In genomic region chr2:195472835-195473234, GRCh38 we compare ENCODE assay signal across 18 cellular contexts.
DNase-seq lines count a peak whose midpoint lies in the region; ATAC-seq and TF ChIP-seq lines count a peak whose summit lies in the region.
"Had no signal": no experiment of that assay in that cellular context is flagged by ENCODE, and none has a peak within 500 bp of the region (broad histone marks: within the 10 kb centered on the region; RNA-seq: fewer than 3 reads in every experiment).

No MANE protein-coding gene starts in this region.

- H3K27ac Mint-ChIP-seq in activated CD8-positive, alpha-beta T cell treated with anti-CD3 and anti-CD28 coated beads, Interleukin-2, amount 10 ng/mL, durations not matched to agents 7 days and 5 days, result peak overlapping the region; percentile 75
- no peak overlapping the region for H3K27ac Mint-ChIP-seq in activated CD8-positive, alpha-beta T cell treated with anti-CD3 and anti-CD28 coated beads for 36 hours
- no peak overlapping the region for H3K27ac Mint-ChIP-seq in HFFc6
- H3K27ac Mint-ChIP-seq: CD8-positive, alpha-beta memory T cell had no signal

- H3K9ac ChIP-seq in Loucy (ENCODE audit: low read depth, low read length, poor library complexity, severe bottlenecking) (no peak overlapping the region), PC-3 (ENCODE audit: low read length) (no peak overlapping the region)

- DNase-seq in activated CD8-positive, alpha-beta T cell treated with anti-CD3 and anti-CD28 coated beads, Interleukin-2, amount 10 ng/mL, durations not matched to agents 7 days and 5 days, result no peak
- no peak for DNase-seq in activated CD8-positive, alpha-beta T cell treated with anti-CD3 and anti-CD28 coated beads for 36 hours
- peak; percentile 64 for DNase-seq in Jurkat, Clone E6-1 (ENCODE audit: low read depth, low spot score)
- DNase-seq in spleen (no peak), MV-4-11 (lab: John Stamatoyannopoulos, UW) (no peak), HFFc6 (no peak), PC-3 (no peak)
- DNase-seq: C1 segment of cervical spinal cord; CD8-positive, alpha-beta memory T cell; COR-L47; DMS 273 treated with DMSO at 0.1 percent for 48 hours; DMS53 had no signal

- H3F3A ChIP-seq in Loucy (ENCODE audit: low read depth) (no peaks in the 10 kb centered on the region), PC-3 (ENCODE audit: low read length, unreplicated experiment) (no peaks in the 10 kb centered on the region)

- no peak for ATAC-seq in activated CD8-positive, alpha-beta T cell treated with anti-CD3 and anti-CD28 coated beads, Interleukin-2, amount 10 ng/mL, durations not matched to agents 7 days and 5 days
- ATAC-seq in activated CD8-positive, alpha-beta T cell treated with anti-CD3 and anti-CD28 coated beads for 36 hours, result no peak
- ATAC-seq in PC-3, result no peak
- ATAC-seq: A549 had no signal

- H3K4me3 ChIP-seq in Jurkat, Clone E6-1 (ENCODE audit: low read length), result no peak overlapping the region
- H3K4me3 ChIP-seq in Loucy (ENCODE audit: low read length, poor library complexity, severe bottlenecking) (peak overlapping the region; percentile 24), spleen (no peak overlapping the region), PC-3 (ENCODE audit: low read length) (no peak overlapping the region)
- H3K4me3 ChIP-seq: A549, HAP-1 had no signal

- H3K4me1 ChIP-seq in Loucy (ENCODE audit: insufficient read depth, low read length, poor library complexity, severe bottlenecking) (peaks cover 64% of the 10 kb centered on the region), spleen (peaks cover 0 to 29% (median 1%) of the 10 kb centered on the region in 6 donors), PC-3 (ENCODE audit: insufficient read depth, low read length) (peaks cover 3% of the 10 kb centered on the region)
- H3K4me1 ChIP-seq: A549, HAP-1 had no signal

- POLR2A ChIA-PET in activated CD8-positive, alpha-beta T cell treated with anti-CD3 and anti-CD28 coated beads, Interleukin-2, amount 10 ng/mL, durations not matched to agents 7 days and 5 days (lab: Charles Lee), result no interaction called here
- POLR2A ChIA-PET in activated CD8-positive, alpha-beta T cell treated with anti-CD3 and anti-CD28 coated beads for 36 hours (lab: Charles Lee), result no interaction called here
- POLR2A ChIA-PET in PC-3 (lab: Charles Lee; ENCODE audit: unreplicated experiment), result no interaction called here

- H3K79me2 ChIP-seq in Loucy (ENCODE audit: insufficient read depth, low read length) (no peaks in the 10 kb centered on the region), PC-3 (ENCODE audit: low read length) (no peaks in the 10 kb centered on the region)

- H3K27ac ChIP-seq in spleen, result peak overlapping the region in 7 of 8 donors; percentile 6 to 64 (median 39)
- no peak overlapping the region for H3K27ac ChIP-seq in PC-3 (ENCODE audit: low read length)
- H3K27ac ChIP-seq: 22Rv1, A549, HL-60 had no signal

- no peak overlapping the region for H2AFZ ChIP-seq in Loucy (ENCODE audit: low read length)
- no peak overlapping the region for H2AFZ ChIP-seq in PC-3 (ENCODE audit: low read length)

- WGBS in spleen, 5 donors, result 77 to 96% (median 85%) methylated on average over 1 of the region's 1 CpG

- H3K9me3 ChIP-seq in Loucy (ENCODE audit: insufficient read depth, low read depth, low read length) (no peaks in the 10 kb centered on the region), spleen (no peaks in the 10 kb centered on the region), PC-3 (ENCODE audit: low read length) (no peaks in the 10 kb centered on the region)
- H3K9me3 ChIP-seq: A549, HAP-1 had no signal

- TF ChIP-seq CTCF in activated CD8-positive, alpha-beta T cell treated with anti-CD3 and anti-CD28 coated beads for 36 hours (IDR thresholded peaks at IDR 0.05), result no peak
- TF ChIP-seq CTCF in Loucy (conservative IDR thresholded peaks at IDR 0.05; ENCODE audit: low read length) (no peak), spleen (IDR thresholded peaks at IDR 0.05 in 8 of 11, conservative IDR thresholded peaks at IDR 0.05 in 3 of 11) (no peak), HFFc6 (IDR thresholded peaks at IDR 0.05) (no peak), PC-3 (conservative IDR thresholded peaks at IDR 0.05; ENCODE audit: low read depth, low read length) (no peak)

- CTCF ChIA-PET in activated CD8-positive, alpha-beta T cell treated with anti-CD3 and anti-CD28 coated beads, Interleukin-2, amount 10 ng/mL, durations not matched to agents 7 days and 5 days (lab: Charles Lee), result interaction anchor here (1.5 kb wide), 1 partner anchor 49 kb away, joined by 3 read pairs; no protein-coding TSS in a partner anchor
- CTCF ChIA-PET in activated CD8-positive, alpha-beta T cell treated with anti-CD3 and anti-CD28 coated beads for 36 hours (lab: Charles Lee), result no interaction called here
- CTCF ChIA-PET in PC-3 (lab: Charles Lee), result no interaction called here

- H3K9me2 ChIP-seq in Loucy (replicated peaks; ENCODE audit: low read depth, low read length), result no peaks in the 10 kb centered on the region; the same call in 1 of the 2 replicates
- no peaks in the 10 kb centered on the region for H3K9me2 ChIP-seq in PC-3 (replicated peaks; ENCODE audit: low read length)

- H3K9me3 Mint-ChIP-seq in activated CD8-positive, alpha-beta T cell treated with anti-CD3 and anti-CD28 coated beads, Interleukin-2, amount 10 ng/mL, durations not matched to agents 7 days and 5 days (ENCODE audit: insufficient read depth), result peaks cover 12% of the 10 kb centered on the region
- H3K9me3 Mint-ChIP-seq in activated CD8-positive, alpha-beta T cell treated with anti-CD3 and anti-CD28 coated beads for 36 hours, result peaks cover 6% of the 10 kb centered on the region
- peaks cover 6% of the 10 kb centered on the region for H3K9me3 Mint-ChIP-seq in HFFc6

- H3K27me3 Mint-ChIP-seq in activated CD8-positive, alpha-beta T cell treated with anti-CD3 and anti-CD28 coated beads, Interleukin-2, amount 10 ng/mL, durations not matched to agents 7 days and 5 days (ENCODE audit: low read depth), result no peaks in the 10 kb centered on the region
- no peaks in the 10 kb centered on the region for H3K27me3 Mint-ChIP-seq in activated CD8-positive, alpha-beta T cell treated with anti-CD3 and anti-CD28 coated beads for 36 hours
- H3K27me3 Mint-ChIP-seq in HFFc6 (ENCODE audit: insufficient read depth), result 0 out of 2 replicates have a peak, but pooled peaks cover 3% of the 10 kb centered on the region
- H3K27me3 Mint-ChIP-seq: CD4-positive, CD25-positive, alpha-beta regulatory T cell; CD8-positive, alpha-beta memory T cell had no signal

- no TSS peak for BruUV-seq in PC-3 (replicated peaks; lab: Mats Ljungman, UMichigan)

- H3K36me3 Mint-ChIP-seq in activated CD8-positive, alpha-beta T cell treated with anti-CD3 and anti-CD28 coated beads, Interleukin-2, amount 10 ng/mL, durations not matched to agents 7 days and 5 days (ENCODE audit: low read depth), result peaks cover 15% of the 10 kb centered on the region
- peaks cover 4% of the 10 kb centered on the region for H3K36me3 Mint-ChIP-seq in activated CD8-positive, alpha-beta T cell treated with anti-CD3 and anti-CD28 coated beads for 36 hours (ENCODE audit: low read depth)
- peaks cover 6% of the 10 kb centered on the region for H3K36me3 Mint-ChIP-seq in HFFc6 (ENCODE audit: low read depth)
- H3K36me3 Mint-ChIP-seq: CD4-positive, CD25-positive, alpha-beta regulatory T cell had no signal

- H3K27me3 ChIP-seq in Loucy (ENCODE audit: insufficient read depth, low read length, poor library complexity, severe bottlenecking) (no peaks in the 10 kb centered on the region), spleen (replicated peaks in 1 of 7) (no peaks in the 10 kb centered on the region), PC-3 (ENCODE audit: low read length) (no peaks in the 10 kb centered on the region)

- H4K20me1 ChIP-seq in Loucy (ENCODE audit: insufficient read depth, low read length, poor library complexity, severe bottlenecking), result no peaks in the 10 kb centered on the region
- H4K20me1 ChIP-seq in PC-3 (ENCODE audit: low read length), result no peaks in the 10 kb centered on the region

- peaks cover 22% of the 10 kb centered on the region for H3K4me1 Mint-ChIP-seq in activated CD8-positive, alpha-beta T cell treated with anti-CD3 and anti-CD28 coated beads, Interleukin-2, amount 10 ng/mL, durations not matched to agents 7 days and 5 days (ENCODE audit: low read depth)
- H3K4me1 Mint-ChIP-seq in activated CD8-positive, alpha-beta T cell treated with anti-CD3 and anti-CD28 coated beads for 36 hours (ENCODE audit: low read depth), result peaks cover 14% of the 10 kb centered on the region
- peaks cover 9% of the 10 kb centered on the region for H3K4me1 Mint-ChIP-seq in HFFc6 (ENCODE audit: low read depth)

- TF ChIP-seq POLR2A in spleen (IDR thresholded peaks at IDR 0.05), result no peak

- intact Hi-C loops in activated CD8-positive, alpha-beta T cell treated with anti-CD3 and anti-CD28 coated beads for 36 hours (cut with micrococcal nuclease), result no loop called here
- intact Hi-C loops in spleen (cut with DNase I; ENCODE audit: low total_unique reads), result no loop called here
- intact Hi-C loops in PC-3 (cut with micrococcal nuclease), result no loop called here

- H3K36me3 ChIP-seq in Loucy (ENCODE audit: insufficient read depth, low read length), result no peaks in the 10 kb centered on the region
- no peaks in the 10 kb centered on the region for H3K36me3 ChIP-seq in spleen
- H3K36me3 ChIP-seq in PC-3 (ENCODE audit: low read depth, low read length), result no peaks in the 10 kb centered on the region
- H3K36me3 ChIP-seq: HAP-1 had no signal

- H3K4me2 ChIP-seq in Loucy (ENCODE audit: low read depth, low read length, poor library complexity, severe bottlenecking), result peak overlapping the region; percentile 59
- no peak overlapping the region for H3K4me2 ChIP-seq in PC-3 (ENCODE audit: low read length)
- H3K4me2 ChIP-seq: A549 had no signal

- H3K4me3 Mint-ChIP-seq in activated CD8-positive, alpha-beta T cell treated with anti-CD3 and anti-CD28 coated beads, Interleukin-2, amount 10 ng/mL, durations not matched to agents 7 days and 5 days, result no peak overlapping the region
- H3K4me3 Mint-ChIP-seq in activated CD8-positive, alpha-beta T cell treated with anti-CD3 and anti-CD28 coated beads for 36 hours, result no peak overlapping the region
- no peak overlapping the region for H3K4me3 Mint-ChIP-seq in HFFc6
- H3K4me3 Mint-ChIP-seq: CD4-positive, CD25-positive, alpha-beta regulatory T cell; CD8-positive, alpha-beta memory T cell had no signal
